ENCODE assay signal across 8 cellular contexts in genomic region chr20:36845288-36845969, GRCh38. TPM values are rescaled to one million over a fixed set of nuclear protein-coding genes. Genes with fewer than 3 reads are reported as not detected.
DNase-seq lines count a peak whose midpoint lies in the region; ATAC-seq and TF ChIP-seq lines count a peak whose summit lies in the region.

No MANE protein-coding gene starts in this region.

- no peak overlapping the region for H4K8ac ChIP-seq in H9 (replicated peaks; ENCODE audit: insufficient read length, low read depth, low read length)

- no peak overlapping the region for H4K5ac ChIP-seq in H9 (ENCODE audit: insufficient read length, low read depth, low read length)

- no peak overlapping the region for H4K91ac ChIP-seq in H9 (ENCODE audit: insufficient read length, low read depth, low read length)

- H2BK5ac ChIP-seq in H9 (ENCODE audit: insufficient read length, low read length) = no peak overlapping the region

- DNase-seq in H9 (no peak), WTC11 (ENCODE audit: low spot score) (no peak), right atrium auricular region (ENCODE audit: low spot score) (no peak), spleen (peak; percentile 84), kidney tubule cell (ENCODE audit: low spot score) (no peak), omental fat pad (ENCODE audit: low spot score) (no peak)
- no peak for DNase-seq in T-helper 2 cell treated with Interferon-gamma antibody and Interleukin-4, amounts not matched to agents 5 μg/mL and 100 μg/mL, for 36 hours (ENCODE audit: low spot score)

- no peak overlapping the region for H3K23ac ChIP-seq in H9 (ENCODE audit: insufficient read length, low read depth, low read length)

- H3K9me3 ChIP-seq in H9 (ENCODE audit: control insufficient read depth, low read depth, low read length) (no peaks in the 10 kb centered on the region), right atrium auricular region (no peaks in the 10 kb centered on the region), spleen (peaks cover 0 to under 1% (median 0%) of the 10 kb centered on the region in 8 donors)

- H3K79me1 ChIP-seq in H9 (ENCODE audit: insufficient read depth, low read depth, low read length, poor library complexity, severe bottlenecking) = no peaks in the 10 kb centered on the region

- POLR2A ChIA-PET in WTC11 (lab: Charles Lee) = interaction anchor here (0.6 to 0.8 kb wide), 2 partner anchors 10 to 33 kb away, joined by 3 read pairs; no protein-coding TSS in a partner anchor

- H3K4me3 Mint-ChIP-seq in H9 (no peak overlapping the region), WTC11 (no peak overlapping the region)
- H3K4me3 Mint-ChIP-seq in T-helper 2 cell treated with Interferon-gamma antibody and Interleukin-4, amounts not matched to agents 5 μg/mL and 100 μg/mL, for 36 hours = no peak overlapping the region

- H3K27ac ChIP-seq in H9 (ENCODE audit: insufficient read length, low read depth, low read length) (no peak overlapping the region), right atrium auricular region (peak overlapping the region; percentile 67 to 89), spleen (peak overlapping the region in 7 of 8 donors; percentile 46 to 92 (median 88))

- H3K27me3 ChIP-seq in H9 (ENCODE audit: insufficient read depth, low read length) (no peaks in the 10 kb centered on the region), right atrium auricular region (no peaks in the 10 kb centered on the region), spleen (replicated peaks in 1 of 7) (no peaks in the 10 kb centered on the region)

- no peaks in the 10 kb centered on the region for H3K23me2 ChIP-seq in H9 (ENCODE audit: insufficient read length, low read depth, low read length, poor library complexity, severe bottlenecking)

- H3K9ac ChIP-seq in H9 (ENCODE audit: extremely low read depth, insufficient read length, low read length) = no peak overlapping the region

- H3K36me3 Mint-ChIP-seq in H9 (ENCODE audit: insufficient read depth in 1 of 3, low read depth in 3 of 3) (peaks cover 0 to under 1% (median under 1%) of the 10 kb centered on the region in 3 experiments; a peak in 5 of 7 replicates), WTC11 (peaks cover under 1% of the 10 kb centered on the region; the same call in 1 of the 2 replicates)
- no peaks in the 10 kb centered on the region for H3K36me3 Mint-ChIP-seq in T-helper 2 cell treated with Interferon-gamma antibody and Interleukin-4, amounts not matched to agents 5 μg/mL and 100 μg/mL, for 36 hours (ENCODE audit: low read depth)

- H4K20me1 ChIP-seq in H9 (ENCODE audit: control insufficient read depth, insufficient read depth, insufficient read length) = no peaks in the 10 kb centered on the region

- H2BK120ac ChIP-seq in H9 (ENCODE audit: low read depth, low read length, poor library complexity, severe bottlenecking) = no peak overlapping the region

- no peak overlapping the region for H2AFZ ChIP-seq in H9 (ENCODE audit: low read length)

- no peak overlapping the region for H2BK12ac ChIP-seq in H9 (ENCODE audit: insufficient read length, low read depth, low read length)

- H2AK5ac ChIP-seq in H9 (ENCODE audit: insufficient read length, low read length) = no peak overlapping the region

- CTCF ChIA-PET in WTC11 (lab: Charles Lee) = interaction anchor here (1.0 to 2.2 kb wide), 5 partner anchors 9 to 41 kb away, joined by 3 to 17 read pairs (median 11); a partner anchor contains a TSS

- no peak for ATAC-seq in WTC11
- ATAC-seq in omental fat pad (ENCODE audit: low FRiP score) = no peak
- ATAC-seq in HG02840 (IDR thresholded peaks at IDR 0.05; ENCODE audit: low FRiP score, unreplicated experiment) = no peak

- no peak for TF ChIP-seq POLR2A in spleen (IDR thresholded peaks at IDR 0.05)

- H3K4me1 Mint-ChIP-seq in H9 (peaks cover 31 to 38% of the 10 kb centered on the region in 2 experiments), WTC11 (peaks cover 23% of the 10 kb centered on the region)
- H3K4me1 Mint-ChIP-seq in T-helper 2 cell treated with Interferon-gamma antibody and Interleukin-4, amounts not matched to agents 5 μg/mL and 100 μg/mL, for 36 hours (ENCODE audit: low read depth) = peaks cover 16% of the 10 kb centered on the region

- H3K14ac ChIP-seq in H9 (ENCODE audit: insufficient read depth, low read length) = no peak overlapping the region; the same call in 1 of the 2 replicates

- H3K4me2 ChIP-seq in H9 (ENCODE audit: insufficient read depth, insufficient read length, low read length) = no peak overlapping the region

- H2BK15ac ChIP-seq in H9 (ENCODE audit: low read depth, low read length) = no peak overlapping the region

- no peak overlapping the region for H3K4ac ChIP-seq in H9 (ENCODE audit: low read depth, low read length)

- H3K27ac Mint-ChIP-seq in H9 (peak overlapping the region; percentile 27 to 67 (median 53); a peak in 3 of 7 replicates), WTC11 (no peak overlapping the region)
- no peak overlapping the region for H3K27ac Mint-ChIP-seq in T-helper 2 cell treated with Interferon-gamma antibody and Interleukin-4, amounts not matched to agents 5 μg/mL and 100 μg/mL, for 36 hours

- H3K4me1 ChIP-seq in H9 (ENCODE audit: insufficient read depth, low read length) = no peaks in the 10 kb centered on the region; the same call in 1 of the 2 replicates
- H3K4me1 ChIP-seq in right atrium auricular region = peaks cover 3 to 77% of the 10 kb centered on the region in 2 donors
- peaks cover 36 to 93% (median 82%) of the 10 kb centered on the region in 6 donors for H3K4me1 ChIP-seq in spleen

- no peaks in the 10 kb centered on the region for H3K79me2 ChIP-seq in H9 (ENCODE audit: insufficient read depth, low read length)

- WGBS in H9 (ENCODE audit: extremely low coverage, insufficient read length, low lambda C conversion rate) = no CpG with 5 or more reads among the region's 10 CpGs
- WGBS in spleen, 5 donors = 65 to 87% (median 80%) methylated on average over 6 to 10 of the region's 10 CpGs

- H3K18ac ChIP-seq in H9 (ENCODE audit: insufficient read length, low read depth, low read length) = no peak overlapping the region

- H3K36me3 ChIP-seq in right atrium auricular region (no peaks in the 10 kb centered on the region), spleen (no peaks in the 10 kb centered on the region)

- TF ChIP-seq CTCF in H9 (conservative IDR thresholded peaks at IDR 0.05) (no peak), WTC11 (IDR thresholded peaks at IDR 0.05) (no peak), right atrium auricular region (IDR thresholded peaks at IDR 0.05) (no peak), spleen (IDR thresholded peaks at IDR 0.05 in 8 of 11, conservative IDR thresholded peaks at IDR 0.05 in 3 of 11) (no peak), omental fat pad (IDR thresholded peaks at IDR 0.05) (no peak)

- intact Hi-C loops in spleen (cut with DNase I; ENCODE audit: low total_unique reads) = no loop called here

- H3K9me3 Mint-ChIP-seq in H9 (no peaks in the 10 kb centered on the region), WTC11 (no peaks in the 10 kb centered on the region; the same call in 1 of the 2 replicates)
- no peaks in the 10 kb centered on the region for H3K9me3 Mint-ChIP-seq in T-helper 2 cell treated with Interferon-gamma antibody and Interleukin-4, amounts not matched to agents 5 μg/mL and 100 μg/mL, for 36 hours

- no peak overlapping the region for H3K4me3 ChIP-seq in right atrium auricular region
- H3K4me3 ChIP-seq in spleen = peak overlapping the region in 1 of 8 donors; percentile 8

- no peak overlapping the region for H3K56ac ChIP-seq in H9 (ENCODE audit: insufficient read length, low read depth, low read length)

- H3T11ph ChIP-seq in H9 (ENCODE audit: low read length) = no peak overlapping the region

- no peak overlapping the region for H2BK20ac ChIP-seq in H9 (ENCODE audit: low read depth, low read length, poor library complexity, severe bottlenecking)

- no peaks in the 10 kb centered on the region for H3K27me3 Mint-ChIP-seq in H9 (ENCODE audit: low read depth)
- H3K27me3 Mint-ChIP-seq in WTC11 (ENCODE audit: low read depth) = no peaks in the 10 kb centered on the region
- no peaks in the 10 kb centered on the region for H3K27me3 Mint-ChIP-seq in T-helper 2 cell treated with Interferon-gamma antibody and Interleukin-4, amounts not matched to agents 5 μg/mL and 100 μg/mL, for 36 hours (ENCODE audit: low read depth)

TF ChIP-seq in WTC11, 78 proteins besides CTCF, POLR2A, EP300 and RAD21 (continues in another document):
- TF ChIP-seq TEAD4 (CRISPR knock-in tag; IDR thresholded peaks at IDR 0.05) (no peak), SOX15 (CRISPR knock-in tag; IDR thresholded peaks at IDR 0.05) (no peak)
- TF ChIP-seq, protein P1, sequence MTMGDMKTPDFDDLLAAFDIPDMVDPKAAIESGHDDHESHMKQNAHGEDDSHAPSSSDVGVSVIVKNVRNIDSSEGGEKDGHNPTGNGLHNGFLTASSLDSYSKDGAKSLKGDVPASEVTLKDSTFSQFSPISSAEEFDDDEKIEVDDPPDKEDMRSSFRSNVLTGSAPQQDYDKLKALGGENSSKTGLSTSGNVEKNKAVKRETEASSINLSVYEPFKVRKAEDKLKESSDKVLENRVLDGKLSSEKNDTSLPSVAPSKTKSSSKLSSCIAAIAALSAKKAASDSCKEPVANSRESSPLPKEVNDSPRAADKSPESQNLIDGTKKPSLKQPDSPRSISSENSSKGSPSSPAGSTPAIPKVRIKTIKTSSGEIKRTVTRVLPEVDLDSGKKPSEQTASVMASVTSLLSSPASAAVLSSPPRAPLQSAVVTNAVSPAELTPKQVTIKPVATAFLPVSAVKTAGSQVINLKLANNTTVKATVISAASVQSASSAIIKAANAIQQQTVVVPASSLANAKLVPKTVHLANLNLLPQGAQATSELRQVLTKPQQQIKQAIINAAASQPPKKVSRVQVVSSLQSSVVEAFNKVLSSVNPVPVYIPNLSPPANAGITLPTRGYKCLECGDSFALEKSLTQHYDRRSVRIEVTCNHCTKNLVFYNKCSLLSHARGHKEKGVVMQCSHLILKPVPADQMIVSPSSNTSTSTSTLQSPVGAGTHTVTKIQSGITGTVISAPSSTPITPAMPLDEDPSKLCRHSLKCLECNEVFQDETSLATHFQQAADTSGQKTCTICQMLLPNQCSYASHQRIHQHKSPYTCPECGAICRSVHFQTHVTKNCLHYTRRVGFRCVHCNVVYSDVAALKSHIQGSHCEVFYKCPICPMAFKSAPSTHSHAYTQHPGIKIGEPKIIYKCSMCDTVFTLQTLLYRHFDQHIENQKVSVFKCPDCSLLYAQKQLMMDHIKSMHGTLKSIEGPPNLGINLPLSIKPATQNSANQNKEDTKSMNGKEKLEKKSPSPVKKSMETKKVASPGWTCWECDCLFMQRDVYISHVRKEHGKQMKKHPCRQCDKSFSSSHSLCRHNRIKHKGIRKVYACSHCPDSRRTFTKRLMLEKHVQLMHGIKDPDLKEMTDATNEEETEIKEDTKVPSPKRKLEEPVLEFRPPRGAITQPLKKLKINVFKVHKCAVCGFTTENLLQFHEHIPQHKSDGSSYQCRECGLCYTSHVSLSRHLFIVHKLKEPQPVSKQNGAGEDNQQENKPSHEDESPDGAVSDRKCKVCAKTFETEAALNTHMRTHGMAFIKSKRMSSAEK (CRISPR knock-in tag; IDR thresholded peaks at IDR 0.05; ENCODE audit: borderline replicate concordance) = no peak

RNA-seq across cellular contexts. Expression of gene TLDC2, which starts 30.5 kb away (rescaled TPM):
- total RNA-seq in H9 (2021) = 0.11 TPM in 1 of 2 replicates, not detected in the other
- 0.09 to 0.25 TPM (median 0.17 TPM) in 3 replicates for total RNA-seq in WTC11 (2021)
- total RNA-seq in right atrium auricular region = under 1 TPM in 1 of 2 donors, not detected in 1; 0.30 TPM
- total RNA-seq in spleen = not detected
- under 1 TPM; 0.05 to 0.16 (median 0.11) TPM for polyA plus RNA-seq in spleen
- under 1 TPM in 1 of 4 donors, not detected in 3; 0.63 TPM for total RNA-seq in omental fat pad

Comparison
In these comparisons a context has a peak if more than half of its experiments do, and no peak if none do; other contexts are left out.
1. H3K27ac Mint-ChIP-seq: peak in H9 (3 of 3); none in WTC11 (single experiment) and T-helper 2 cell treated with Interferon-gamma antibody and Interleukin-4, amounts not matched to agents 5 μg/mL and 100 μg/mL, for 36 hours (single experiment).